In the genomic region with DNA sequence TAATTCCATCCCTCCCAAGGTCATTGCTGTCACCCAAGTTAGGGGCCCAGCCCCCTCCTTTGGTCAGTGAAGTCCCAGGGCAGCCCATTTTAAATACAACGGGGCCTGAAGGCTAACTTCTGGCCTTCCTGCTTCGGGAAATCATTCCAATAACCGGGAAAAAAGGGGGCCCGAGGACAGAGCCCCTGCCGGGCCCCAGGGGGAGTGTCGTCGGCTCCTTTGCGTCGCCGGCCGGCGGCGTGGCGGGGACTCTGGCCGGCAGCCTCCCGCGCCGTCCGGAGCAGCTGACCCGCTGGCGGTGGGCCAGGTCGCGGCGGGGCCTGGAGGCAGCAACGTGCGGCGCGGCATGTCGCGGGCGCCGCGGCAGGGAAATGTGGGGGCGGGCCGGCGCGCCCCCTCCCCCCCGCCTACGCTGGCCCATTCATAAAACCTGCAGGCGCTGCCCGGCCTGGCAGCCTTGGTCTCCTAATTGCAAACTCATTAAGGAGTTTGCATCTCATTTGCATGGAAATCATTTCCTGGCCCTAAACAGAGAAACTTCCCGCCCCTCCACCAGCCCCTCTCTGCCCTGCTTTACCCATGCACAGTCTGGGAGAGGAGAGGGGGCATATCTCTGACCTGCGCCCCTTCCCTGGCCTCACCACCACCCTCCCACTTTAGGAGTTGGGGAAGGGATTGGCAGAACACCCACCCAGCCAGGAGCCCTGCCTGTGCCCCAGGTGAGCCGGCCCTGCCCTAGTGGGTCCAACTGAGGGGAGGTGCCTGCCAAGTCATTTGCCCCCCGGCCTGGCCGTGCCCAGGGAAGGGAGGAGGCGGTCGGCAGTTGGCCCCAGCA, we compare ENCODE assay signal across 11 cellular contexts. TPM values are rescaled to one million over a fixed set of nuclear protein-coding genes. Genes with fewer than 3 reads are reported as not detected.
DNase-seq lines count a peak whose midpoint lies in the region; ATAC-seq and TF ChIP-seq lines count a peak whose summit lies in the region.
"Had no signal": no experiment of that assay in that cellular context is flagged by ENCODE, and none has a peak within 500 bp of the region (broad histone marks: within the 10 kb centered on the region; RNA-seq: fewer than 3 reads in every experiment).

No MANE protein-coding gene starts in this region.

- no peaks in the 10 kb centered on the region for H3K36me3 ChIP-seq in osteoblast (ENCODE audit: insufficient read depth, low read length)

- DNase-seq in Calu3 (peak; percentile 77), NAMALWA (ENCODE audit: low spot score) (peak; percentile 37), foreskin fibroblast (peak; percentile 33 to 61), osteoblast (ENCODE audit: insufficient read length, low spot score, missing footprints) (peak; percentile 92), OCI-M1 (lab: John Stamatoyannopoulos, UW) (no peak), KBM-7 (no peak)
- DNase-seq: activated CD8-positive, alpha-beta memory T cell treated with anti-CD3 and anti-CD28 coated beads, Interleukin-2, amount 10 ng/mL, durations not matched to agents 7 days and 5 days; erythroblast; stimulated activated naive CD4-positive, alpha-beta T cell had no signal

- peak overlapping the region; percentile 44 for H2AFZ ChIP-seq in osteoblast (ENCODE audit: low read length)

- ATAC-seq in HG02973 (IDR thresholded peaks at IDR 0.05; ENCODE audit: unreplicated experiment) = no peak
- ATAC-seq in GM19395 (IDR thresholded peaks at IDR 0.05; ENCODE audit: unreplicated experiment) = no peak
- ATAC-seq: activated CD8-positive, alpha-beta memory T cell treated with anti-CD3 and anti-CD28 coated beads, Interleukin-2, amount 10 ng/mL, durations not matched to agents 7 days and 5 days had no signal

- intact Hi-C loops in Calu3 (cut with micrococcal nuclease; ENCODE audit: unreplicated experiment) = no loop called here

- H3K79me2 ChIP-seq in osteoblast (ENCODE audit: insufficient read depth, low read length) = no peaks in the 10 kb centered on the region

- BruUV-seq in Calu3 (replicated peaks; lab: Mats Ljungman, UMichigan) = no TSS peak

- no peaks in the 10 kb centered on the region for H3K27me3 ChIP-seq in osteoblast (ENCODE audit: insufficient read depth, low read length)

- no peaks in the 10 kb centered on the region for H3K27me3 Mint-ChIP-seq in Calu3 (ENCODE audit: unreplicated experiment)

- in situ Hi-C loops in KBM-7 (cut with MboI; ENCODE audit: low pct_unique_long_range_greater_than_20kb, low sequenced_read_pairs) = no loop called here

- no peak overlapping the region for H3K27ac ChIP-seq in osteoblast (ENCODE audit: low read depth, low read length)

- CTCF ChIA-PET in Calu3 (lab: Charles Lee) = interaction anchor here (5.3 kb wide), 1 partner anchor 150 kb away, joined by 29 read pairs; no protein-coding TSS in a partner anchor

- peaks cover 72% of the 10 kb centered on the region for H3K4me1 Mint-ChIP-seq in Calu3 (ENCODE audit: low read depth, unreplicated experiment)

- TF ChIP-seq CTCF in Calu3 (IDR thresholded peaks at IDR 0.05; ENCODE audit: unreplicated experiment) (peak; percentile 28), foreskin fibroblast (IDR thresholded peaks at IDR 0.05; ENCODE audit: low read depth, low read length) (no peak), osteoblast (IDR thresholded peaks at IDR 0.05; ENCODE audit: extremely low read depth, low read depth, low read length) (no peak)

- H4K20me1 ChIP-seq in osteoblast (ENCODE audit: insufficient read depth, low read length) = no peaks in the 10 kb centered on the region

- H3K4me3 Mint-ChIP-seq in Calu3 (ENCODE audit: low read depth, unreplicated experiment) = peak overlapping the region; percentile 16
- H3K4me3 Mint-ChIP-seq: activated CD8-positive, alpha-beta memory T cell treated with anti-CD3 and anti-CD28 coated beads, Interleukin-2, amount 10 ng/mL, durations not matched to agents 7 days and 5 days had no signal

- no peaks in the 10 kb centered on the region for H3K9me3 Mint-ChIP-seq in Calu3 (ENCODE audit: low read depth, unreplicated experiment)

- peak overlapping the region; percentile 41 for H3K4me2 ChIP-seq in osteoblast (ENCODE audit: insufficient read depth, low read length)

- H3K4me1 ChIP-seq in osteoblast (ENCODE audit: insufficient read depth, low read length) = peaks cover 34% of the 10 kb centered on the region

- peaks cover 48% of the 10 kb centered on the region for H3K36me3 Mint-ChIP-seq in Calu3 (ENCODE audit: insufficient read depth, unreplicated experiment)
- H3K36me3 Mint-ChIP-seq: activated CD8-positive, alpha-beta memory T cell treated with anti-CD3 and anti-CD28 coated beads, Interleukin-2, amount 10 ng/mL, durations not matched to agents 7 days and 5 days had no signal

- H3K4me3 ChIP-seq in foreskin fibroblast (ENCODE audit: low read depth in 1 of 2, low read length in 2 of 2) (no peak overlapping the region), osteoblast (ENCODE audit: insufficient read depth, low read length) (no peak overlapping the region)

- no peaks in the 10 kb centered on the region for H3K9me3 ChIP-seq in osteoblast (ENCODE audit: low read depth, low read length)

- peak overlapping the region; percentile 89 for H3K27ac Mint-ChIP-seq in Calu3 (ENCODE audit: unreplicated experiment)
- H3K27ac Mint-ChIP-seq: activated CD8-positive, alpha-beta memory T cell treated with anti-CD3 and anti-CD28 coated beads, Interleukin-2, amount 10 ng/mL, durations not matched to agents 7 days and 5 days had no signal

RNA-seq across cellular contexts. Expression of gene MRPL14, which starts 50.7 kb away (rescaled TPM):
- 98.9 and 103 TPM in 2 replicates for total RNA-seq in Calu3 (2022)
- total RNA-seq in osteoblast = 47.7 and 49.9 TPM in 2 replicates

RNA-seq across cellular contexts. Expression of gene TMEM63B, which starts 50.8 kb away (rescaled TPM):
- total RNA-seq in Calu3 (2022) (84.2 and 86.8 TPM in 2 replicates), osteoblast (32.7 and 36.6 TPM in 2 replicates)

Comparison
In these comparisons a context has a peak if more than half of its experiments do, and no peak if none do; other contexts are left out.
1. DNase-seq: peak in Calu3 (single experiment), NAMALWA (single experiment), foreskin fibroblast (2 of 2) and osteoblast (single experiment); none in OCI-M1 (single experiment) and KBM-7 (single experiment).